ENCODE assay signal across 32 cellular contexts in genomic region chr16:10112021-10112420, GRCh38.
"Had no signal": no experiment of that assay in that cellular context is flagged by ENCODE, and none has a peak within 500 bp of the region (broad histone marks: within the 10 kb centered on the region; RNA-seq: fewer than 3 reads in every experiment).

No MANE protein-coding gene starts in this region.

- H3K36me3 ChIP-seq: adrenal gland, cardiac muscle cell, colonic mucosa, esophagus squamous epithelium, gastroesophageal sphincter, WERI-Rb-1 had no signal

- H3K4me3 ChIP-seq: adrenal gland, body of pancreas, cardiac muscle cell, colonic mucosa, esophagus squamous epithelium, gastroesophageal sphincter had no signal

- H3K27ac ChIP-seq: adrenal gland, body of pancreas, cardiac muscle cell, colonic mucosa, epithelial cell of prostate, esophagus squamous epithelium, WERI-Rb-1 had no signal

- DNase-seq: activated B cell treated with CpG ODN at 0.5 μM for 24 hours; activated CD4-positive, alpha-beta T cell treated with anti-CD3 and anti-CD28 coated beads for 48 hours; activated CD4-positive, alpha-beta T cell treated with anti-CD3 and anti-CD28 coated beads, Interleukin-2, amount 50 U/mL, for 1 hour; activated CD4-positive, alpha-beta T cell treated with anti-CD3 and anti-CD28 coated beads, Interleukin-2, amount 50 U/mL, for 48 hours; activated CD8-positive, alpha-beta memory T cell treated with anti-CD3 and anti-CD28 coated beads for 24 hours; activated CD8-positive, alpha-beta T cell treated with anti-CD3 and anti-CD28 coated beads for 36 hours; activated effector memory CD4-positive, alpha-beta T cell treated with Interleukin-2 at 50 U/mL for 16 hours; activated gamma-delta T cell treated with Interleukin-2 at 50 U/mL for 16 hours; activated naive CD4-positive, alpha-beta T cell treated with anti-CD3 and anti-CD28 coated beads, Interleukin-2, amount 50 U/mL, for 16 hours; activated naive CD4-positive, alpha-beta T cell treated with Interleukin-2 at 50 U/mL for 16 hours; activated T-cell treated with anti-CD3 and anti-CD28 coated beads, Interleukin-2, amount 50 U/mL, for 4 hours; adrenal gland; amygdala; aorta; body of pancreas; central memory CD4-positive, alpha-beta T cell; cerebellar nuclear complex; colonic mucosa; effector CD8-positive, alpha-beta T cell; esophagus squamous epithelium; foreskin melanocyte; T-helper 1 cell; T-helper 17 cell; T1000; WERI-Rb-1 had no signal

- H3K27me3 ChIP-seq: adrenal gland, body of pancreas, cardiac muscle cell, colonic mucosa, esophagus squamous epithelium, gastroesophageal sphincter had no signal

- H3K9me3 ChIP-seq: adrenal gland, body of pancreas, colonic mucosa, esophagus squamous epithelium, gastroesophageal sphincter had no signal

- H3K4me1 ChIP-seq: adrenal gland, body of pancreas, colonic mucosa had no signal

- FAIRE-seq: endometrium, endothelial cell of umbilical vein had no signal

- ATAC-seq: activated CD4-positive, CD25-positive, alpha-beta regulatory T cell treated with anti-CD3 and anti-CD28 coated beads, Interleukin-2, amount 50 U/mL, for 24 hours; activated CD8-positive, alpha-beta T cell treated with anti-CD3 and anti-CD28 coated beads for 36 hours; activated T-cell treated with anti-CD3 and anti-CD28 coated beads, Interleukin-2, amount 50 U/mL, for 4 hours; activated T-helper 17 cell treated with anti-CD3 and anti-CD28 coated beads, Interleukin-2, amount 50 U/mL, for 72 hours; body of pancreas; gastroesophageal sphincter; T-helper 17 cell had no signal
